ENCODE assay signal across 2 cellular contexts in genomic region chr22:37214431-37215025, GRCh38.
TF ChIP-seq lines count a peak whose summit lies in the region.

No MANE protein-coding gene starts in this region.

TF ChIP-seq in HEK293, 187 proteins besides CTCF, POLR2A, EP300 and RAD21:
- TF ChIP-seq ZNF707 (tag by site-specific recombination; IDR thresholded peaks at IDR 0.05) (no peak), ZNF169 (tag by site-specific recombination; IDR thresholded peaks at IDR 0.05) (no peak), KLF8 (tag by site-specific recombination; IDR thresholded peaks at IDR 0.05) (no peak), PRDM10 (tag by site-specific recombination; IDR thresholded peaks at IDR 0.05) (peak; percentile 98), ZSCAN5A (tag by site-specific recombination; IDR thresholded peaks at IDR 0.05) (no peak)

TF ChIP-seq in H1, 55 proteins besides CTCF, POLR2A, EP300 and RAD21:
- TF ChIP-seq MAFK (IDR thresholded peaks at IDR 0.05; ENCODE audit: low read depth, low read length) (no peak), HDAC6 (IDR thresholded peaks at IDR 0.05; ENCODE audit: low read depth, low read length) (no peak), EZH2 (IDR thresholded peaks at IDR 0.05; ENCODE audit: low read depth, low read length, severe bottlenecking) (no peak), SIN3A (conservative IDR thresholded peaks at IDR 0.05 in 1 of 2, IDR thresholded peaks at IDR 0.05 in 1 of 2; ENCODE audit: low read depth in 1 of 2, low read length in 2 of 2) (no peak), KDM1A (IDR thresholded peaks at IDR 0.05; ENCODE audit: borderline replicate concordance, low read length) (no peak), CEBPB (IDR thresholded peaks at IDR 0.05; ENCODE audit: low read depth, low read length) (no peak), NANOG (IDR thresholded peaks at IDR 0.05; ENCODE audit: insufficient read depth, low read depth, low read length, poor library complexity, severe bottlenecking) (no peak), SP4 (IDR thresholded peaks at IDR 0.05; ENCODE audit: low read length) (no peak), SIRT6 (IDR thresholded peaks at IDR 0.05; ENCODE audit: low read length) (no peak), RXRA (IDR thresholded peaks at IDR 0.05; ENCODE audit: insufficient read depth, low read depth, low read length) (no peak), YY1 (IDR thresholded peaks at IDR 0.05; ENCODE audit: low read depth, low read length) (no peak)
